8 cellular contexts compared by ENCODE assay signal in the genomic region with DNA sequence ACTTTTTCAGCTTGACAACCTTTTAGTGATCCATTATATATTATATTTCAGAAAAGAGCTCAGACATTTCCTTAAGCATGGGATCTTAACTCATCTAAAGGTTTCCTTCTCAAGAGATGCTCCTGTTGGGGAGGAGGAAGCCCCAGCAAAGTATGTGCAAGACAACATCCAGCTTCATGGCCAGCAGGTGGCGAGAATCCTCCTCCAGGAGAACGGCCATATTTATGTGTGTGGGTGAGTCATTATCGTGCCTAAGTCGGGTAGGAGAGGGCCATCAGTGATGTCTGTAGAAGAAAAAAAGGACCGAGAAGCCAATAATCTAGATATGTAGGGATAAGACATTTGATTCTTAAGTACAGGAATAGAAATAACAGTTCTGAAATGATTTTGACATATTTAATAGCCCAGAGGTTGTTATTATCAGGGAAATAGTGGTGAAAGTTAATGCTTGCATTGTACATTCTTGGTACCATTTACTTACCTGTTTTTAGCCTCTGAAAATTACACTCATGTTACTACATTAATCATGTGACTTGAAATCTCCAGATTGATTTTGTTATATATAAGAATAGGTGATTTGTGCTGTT. TPM values are rescaled to one million over a fixed set of nuclear protein-coding genes. Genes with fewer than 3 reads are reported as not detected.
A peak's percentile ranks its signal among the peaks of the same experiment; 100 is the strongest.
DNase-seq lines count a peak whose midpoint lies in the region; ATAC-seq and TF ChIP-seq lines count a peak whose summit lies in the region.

No MANE protein-coding gene starts in this region.

- H3F3A ChIP-seq in neural cell (ENCODE audit: insufficient read depth, low read length, poor library complexity, severe bottlenecking), result no peaks in the 10 kb centered on the region

- TF ChIP-seq EP300 in neural cell (conservative IDR thresholded peaks at IDR 0.05; ENCODE audit: poor library complexity, severe bottlenecking), result no peak

- H3K4me2 ChIP-seq in neural cell (ENCODE audit: low read length), result no peak overlapping the region

- peaks cover 26% of the 10 kb centered on the region for H3K36me3 ChIP-seq in neural cell (ENCODE audit: insufficient read depth, low read length)

- no peaks in the 10 kb centered on the region for H3K9me3 ChIP-seq in neural cell (ENCODE audit: low read length)

- H3K9ac ChIP-seq in neural cell (ENCODE audit: low read length), result no peak overlapping the region

- peak; percentile 63 for ATAC-seq in GM21515 (IDR thresholded peaks at IDR 0.05; ENCODE audit: unreplicated experiment)
- no peak for ATAC-seq in GM18517 (IDR thresholded peaks at IDR 0.05; ENCODE audit: unreplicated experiment)

- peak; percentile 41 for DNase-seq in COLO668 (lab: John Stamatoyannopoulos, UW; ENCODE audit: unreplicated experiment)
- peak; percentile 44 to 48 for DNase-seq in NOMO-1 (lab: John Stamatoyannopoulos, UW; ENCODE audit: unreplicated experiment in 2 of 2)
- peak; percentile 60 for DNase-seq in astrocyte of the spinal cord (ENCODE audit: low read depth, low spot score)
- DNase-seq in GM13976 (ENCODE audit: low spot score), result no peak
- DNase-seq in NCI-H128 (lab: John Stamatoyannopoulos, UW; ENCODE audit: unreplicated experiment), result no peak

- H3K9me2 ChIP-seq in neural cell (ENCODE audit: insufficient read depth, low read length), result no peaks in the 10 kb centered on the region

- TF ChIP-seq CTCF in astrocyte of the spinal cord (IDR thresholded peaks at IDR 0.05; ENCODE audit: low read depth, low read length), result peak; percentile 56
- TF ChIP-seq CTCF in neural cell (IDR thresholded peaks at IDR 0.05; ENCODE audit: poor library complexity, severe bottlenecking), result peak; percentile 32
- TF ChIP-seq CTCF in GM13976 (IDR thresholded peaks at IDR 0.05; ENCODE audit: borderline replicate concordance, control extremely low read depth, extremely low read depth, insufficient read depth, missing control alignments), result no peak

- in situ Hi-C loops in astrocyte of the spinal cord (cut with HindIII; ENCODE audit: low sequenced_read_pairs) (no loop called here), GM13976 (cut with MboI; ENCODE audit: low sequenced_read_pairs, unreplicated experiment) (no loop called here)

- no peak overlapping the region for H2AFZ ChIP-seq in neural cell (ENCODE audit: low read depth, low read length)

- H3K79me2 ChIP-seq in neural cell (replicated peaks; ENCODE audit: insufficient read depth, low read length), result no peaks in the 10 kb centered on the region

- H3K4me3 ChIP-seq in astrocyte of the spinal cord (ENCODE audit: low read depth, low read length) (no peak overlapping the region), neural cell (ENCODE audit: low read length) (no peak overlapping the region)

- H3K27ac ChIP-seq in neural cell (ENCODE audit: low read length), result no peak overlapping the region

- no peak for TF ChIP-seq RAD21 in neural cell (conservative IDR thresholded peaks at IDR 0.05)

- H3K27me3 ChIP-seq in neural cell (ENCODE audit: insufficient read depth, low read depth, low read length), result no peaks in the 10 kb centered on the region

- H4K20me1 ChIP-seq in neural cell (ENCODE audit: insufficient read depth), result no peaks in the 10 kb centered on the region

TF ChIP-seq in neural cell, 6 proteins besides CTCF, POLR2A, EP300 and RAD21:
- TF ChIP-seq POLR2AphosphoS5 (IDR thresholded peaks at IDR 0.05), result no peak
- no peak for TF ChIP-seq TAF1 (IDR thresholded peaks at IDR 0.05; ENCODE audit: low read depth)
- peak; percentile 41 for TF ChIP-seq SMC3 (conservative IDR thresholded peaks at IDR 0.05; ENCODE audit: poor library complexity)
TF ChIP-seq in neural cell: peak in this region for 1.

RNA-seq across cellular contexts. Expression of gene MTRR, which starts 28.2 kb away (rescaled TPM):
- polyA plus RNA-seq in neural cell, result 34.1 and 36.1 TPM in 2 replicates
- 48.5 and 74.0 TPM in 2 replicates for polyA minus RNA-seq in neural cell

RNA-seq across cellular contexts. Expression of gene FASTKD3, which starts 28.3 kb away (rescaled TPM):
- 21.6 and 27.8 TPM in 2 replicates for polyA plus RNA-seq in neural cell
- polyA minus RNA-seq in neural cell, result 27.3 and 27.8 TPM in 2 replicates

RNA-seq across cellular contexts. Expression of gene CFAP90, which starts 46.2 kb away (rescaled TPM):
- polyA plus RNA-seq in neural cell, result 0.45 and 2.1 TPM in 2 replicates
- 0.73 and 0.93 TPM in 2 replicates for polyA minus RNA-seq in neural cell

Comparison
In these comparisons a context has a peak if more than half of its experiments do, and no peak if none do; other contexts are left out.
1. DNase-seq: peak in COLO668 (single experiment), NOMO-1 (2 of 2) and astrocyte of the spinal cord (single experiment); none in GM13976 (single experiment) and NCI-H128 (single experiment).